In genomic region chr5:76960004-76960625, GRCh38 we compare ENCODE assay signal across 9 cellular contexts. TPM values are rescaled to one million over a fixed set of nuclear protein-coding genes. Genes with fewer than 3 reads are reported as not detected.
DNase-seq lines count a peak whose midpoint lies in the region; ATAC-seq and TF ChIP-seq lines count a peak whose summit lies in the region.
"Had no signal": no experiment of that assay in that cellular context is flagged by ENCODE, and none has a peak within 500 bp of the region (broad histone marks: within the 10 kb centered on the region; RNA-seq: fewer than 3 reads in every experiment).

No MANE protein-coding gene starts in this region.

- H3K9me2 ChIP-seq in SK-N-SH, result no peaks in the 10 kb centered on the region

- H3K27me3 Mint-ChIP-seq in WTC11 (ENCODE audit: low read depth), result peaks cover 17% of the 10 kb centered on the region

- H3K4me3 Mint-ChIP-seq in WTC11, result no peak overlapping the region
- H3K4me3 Mint-ChIP-seq: activated naive CD8-positive, alpha-beta T cell had no signal

- no peaks in the 10 kb centered on the region for H3F3A ChIP-seq in SK-N-SH (replicated peaks; ENCODE audit: insufficient read depth)

- ATAC-seq in SK-N-SH treated with all-trans-retinoic acid at 6 μM for 48 hours, result peak; percentile 34; the same call in 1 of the 3 replicates
- ATAC-seq in HG03280 (IDR thresholded peaks at IDR 0.05; ENCODE audit: unreplicated experiment), result peak; percentile 94
- ATAC-seq in WTC11, result peak; percentile 75
- no peak for ATAC-seq in mucosa of descending colon

- no peaks in the 10 kb centered on the region for H3K9me3 Mint-ChIP-seq in WTC11

- no peak for TF ChIP-seq CTCF in SK-N-SH (IDR thresholded peaks at IDR 0.05)
- no peak for TF ChIP-seq CTCF in WTC11 (IDR thresholded peaks at IDR 0.05)
- TF ChIP-seq CTCF in spleen (IDR thresholded peaks at IDR 0.05 in 8 of 11, conservative IDR thresholded peaks at IDR 0.05 in 3 of 11), result no peak
- TF ChIP-seq CTCF in mucosa of descending colon (IDR thresholded peaks at IDR 0.05), result no peak

- H3K27me3 ChIP-seq in SK-N-SH (ENCODE audit: insufficient read depth) (peaks cover 14% of the 10 kb centered on the region; the same call in 1 of the 2 replicates), spleen (replicated peaks in 1 of 7) (peaks cover 0 to 15% (median under 1%) of the 10 kb centered on the region in 7 donors)

- H3K36me3 Mint-ChIP-seq in WTC11, result no peaks in the 10 kb centered on the region
- H3K36me3 Mint-ChIP-seq: activated naive CD8-positive, alpha-beta T cell had no signal

- H2AFZ ChIP-seq in SK-N-SH (ENCODE audit: low read depth), result no peak overlapping the region

- H3K27ac ChIP-seq in SK-N-SH (ENCODE audit: low read depth in 2 of 2, low read length in 1 of 2) (no peak overlapping the region), spleen (peak overlapping the region in 6 of 8 donors; percentile 30 to 61 (median 52))

- CTCF ChIA-PET in SK-N-SH (lab: Yijun Ruan, JAX), result interaction anchor here (1.4 kb wide), 1 partner anchor 11 kb away, joined by 4 read pairs; no protein-coding TSS in a partner anchor
- CTCF ChIA-PET in WTC11 (lab: Charles Lee), result interaction anchor here (0.6 kb wide), 1 partner anchor 1627 kb away, joined by 3 read pairs; no protein-coding TSS in a partner anchor

- H3K9ac ChIP-seq in SK-N-SH, result no peak overlapping the region

- H3K27ac Mint-ChIP-seq in WTC11, result no peak overlapping the region
- H3K27ac Mint-ChIP-seq: activated naive CD8-positive, alpha-beta T cell had no signal

- no peaks in the 10 kb centered on the region for H3K9me3 ChIP-seq in SK-N-SH
- no peaks in the 10 kb centered on the region for H3K9me3 ChIP-seq in spleen
- no peaks in the 10 kb centered on the region for H3K9me3 ChIP-seq in mucosa of descending colon

- no peak for TF ChIP-seq POLR2A in spleen (IDR thresholded peaks at IDR 0.05)

- no peaks in the 10 kb centered on the region for H4K20me1 ChIP-seq in SK-N-SH (ENCODE audit: insufficient read depth)

- intact Hi-C loops in spleen (cut with DNase I; ENCODE audit: low total_unique reads), result no loop called here
- intact Hi-C loops in mucosa of descending colon (cut with DNase I, micrococcal nuclease), result no loop called here

- DNase-seq in SK-N-SH (no peak), WTC11 (ENCODE audit: low spot score) (peak; percentile 13), spleen (no peak), inferior parietal cortex (ENCODE audit: extremely low spot score) (no peak), AG08395 (ENCODE audit: low spot score) (no peak), mucosa of descending colon (no peak)

- no peaks in the 10 kb centered on the region for H3K79me2 ChIP-seq in SK-N-SH (ENCODE audit: insufficient read depth)

- H3K4me1 ChIP-seq in SK-N-SH (ENCODE audit: control insufficient read depth in 1 of 2, insufficient read depth in 2 of 2, low read depth in 1 of 2, low read length in 1 of 2), result no peaks in the 10 kb centered on the region
- peaks cover 0 to 29% (median 7%) of the 10 kb centered on the region in 6 donors for H3K4me1 ChIP-seq in spleen
- no peaks in the 10 kb centered on the region for H3K4me1 ChIP-seq in mucosa of descending colon (ENCODE audit: low read depth)

- TF ChIP-seq EP300 in SK-N-SH (IDR thresholded peaks at IDR 0.05; ENCODE audit: borderline replicate concordance in 1 of 2, low read depth in 1 of 2, low read length in 1 of 2), result no peak

- 83% methylated on average over 3 of the region's 3 CpGs for WGBS in SK-N-SH (ENCODE audit: low lambda C conversion rate)
- 49 to 74% (median 63%) methylated on average over 3 of the region's 3 CpGs for WGBS in spleen, 5 donors

- peaks cover 11% of the 10 kb centered on the region for H3K4me1 Mint-ChIP-seq in WTC11

- no peaks in the 10 kb centered on the region for H3K36me3 ChIP-seq in SK-N-SH (replicated peaks in 1 of 2; ENCODE audit: control insufficient read depth in 1 of 2, insufficient read depth in 2 of 2, low read length in 1 of 2)
- peaks cover 0 to 21% (median 0%) of the 10 kb centered on the region in 6 donors for H3K36me3 ChIP-seq in spleen
- H3K36me3 ChIP-seq in mucosa of descending colon (ENCODE audit: low read depth), result no peaks in the 10 kb centered on the region

- TF ChIP-seq RAD21 in SK-N-SH (IDR thresholded peaks at IDR 0.05; ENCODE audit: low read length), result no peak

- H3K4me3 ChIP-seq in SK-N-SH (ENCODE audit: low read depth in 2 of 2, low read length in 1 of 2) (no peak overlapping the region), spleen (no peak overlapping the region), mucosa of descending colon (no peak overlapping the region)

- POLR2A ChIA-PET in SK-N-SH (lab: Yijun Ruan, JAX), result no interaction called here
- POLR2A ChIA-PET in WTC11 (lab: Charles Lee), result no interaction called here

- H3K4me2 ChIP-seq in SK-N-SH, result no peak overlapping the region

TF ChIP-seq in SK-N-SH treated with all-trans-retinoic acid at 6 μM for 48 hours, 23 proteins besides CTCF, POLR2A, EP300 and RAD21 (continues in another document):
- no peak for TF ChIP-seq POU6F1 (CRISPR knock-in tag; IDR thresholded peaks at IDR 0.05; ENCODE audit: borderline replicate concordance, low read depth)
- no peak for TF ChIP-seq PPARA (CRISPR knock-in tag; IDR thresholded peaks at IDR 0.05; ENCODE audit: borderline replicate concordance)
- no peak for TF ChIP-seq ARNTL (CRISPR knock-in tag; IDR thresholded peaks at IDR 0.05; ENCODE audit: borderline replicate concordance, low read depth)

TF ChIP-seq in SK-N-SH, 30 proteins besides CTCF, POLR2A, EP300 and RAD21 (continues in another document):
- TF ChIP-seq MEF2A (IDR thresholded peaks at IDR 0.05; ENCODE audit: borderline replicate concordance, low read depth), result no peak
- TF ChIP-seq REST (IDR thresholded peaks at IDR 0.05; ENCODE audit: low read depth, low read length), result no peak
- no peak for TF ChIP-seq MXI1 (IDR thresholded peaks at IDR 0.05; ENCODE audit: low read depth, low read length)
- no peak for TF ChIP-seq ELF1 (IDR thresholded peaks at IDR 0.05)
- no peak for TF ChIP-seq EZH2phosphoT487 (IDR thresholded peaks at IDR 0.05; ENCODE audit: borderline replicate concordance, low read depth)

TF ChIP-seq in WTC11, 78 proteins besides CTCF, POLR2A, EP300 and RAD21:
- TF ChIP-seq ZNF425 (CRISPR knock-in tag; conservative IDR thresholded peaks at IDR 0.05), result no peak
- TF ChIP-seq OVOL2 (CRISPR knock-in tag; IDR thresholded peaks at IDR 0.05; ENCODE audit: borderline replicate concordance), result no peak
- TF ChIP-seq SMAD3 (CRISPR knock-in tag; IDR thresholded peaks at IDR 0.05; ENCODE audit: borderline replicate concordance), result no peak
- TF ChIP-seq TEAD1 (CRISPR knock-in tag; IDR thresholded peaks at IDR 0.05), result no peak
- no peak for TF ChIP-seq USF2 (CRISPR knock-in tag; IDR thresholded peaks at IDR 0.05)
- no peak for TF ChIP-seq ATF6 (CRISPR knock-in tag; IDR thresholded peaks at IDR 0.05)
- TF ChIP-seq NR2C2 (CRISPR knock-in tag; IDR thresholded peaks at IDR 0.05), result no peak
- no peak for TF ChIP-seq PRRX2 (CRISPR knock-in tag; IDR thresholded peaks at IDR 0.05)
- TF ChIP-seq MAX (CRISPR knock-in tag; IDR thresholded peaks at IDR 0.05), result no peak
- TF ChIP-seq ZNF121 (CRISPR knock-in tag; IDR thresholded peaks at IDR 0.05), result no peak
- no peak for TF ChIP-seq TP53 (CRISPR knock-in tag; IDR thresholded peaks at IDR 0.05)

RNA-seq across cellular contexts. Expression of gene CRHBP, which starts 7.3 kb away (rescaled TPM):
- not detected in 2 replicates for polyA plus RNA-seq in SK-N-SH (2012; rRNA removed)
- polyA plus RNA-seq in SK-N-SH (2012; cell fraction: cytosol; rRNA removed), result not detected in 2 replicates
- not detected in 2 replicates for polyA plus RNA-seq in SK-N-SH (2012; cell fraction: nucleus; rRNA removed)
- not detected in 3 replicates for total RNA-seq in WTC11 (2021)
- total RNA-seq in spleen, result 100 to 1,000 TPM in 3 of 7 donors, 10 to 100 TPM in 4; 21.5 to 147 (median 98.5) TPM
- polyA plus RNA-seq in spleen, result 10 to 100 TPM in 2 of 3 donors, 1 to 10 TPM in 1; 8.7 to 45.4 (median 17.2) TPM
- total RNA-seq in mucosa of descending colon, result under 1 TPM in 2 of 3 donors, not detected in 1; 0.57 to 0.84 TPM

Comparison
In these comparisons a context has a peak if more than half of its experiments do, and no peak if none do; other contexts are left out.
1. H3K27ac ChIP-seq: peak in spleen (6 of 8); none in SK-N-SH (0 of 2).
2. RNA of gene CRHBP, which starts 7.3 kb away (total RNA-seq): 21.5 to 147 TPM in spleen; 0.57 to 0.84 TPM in mucosa of descending colon and not detected in WTC11; every median in the first group is over 10 times any median in the second.